10 cellular contexts compared by ENCODE assay signal in the genomic region with DNA sequence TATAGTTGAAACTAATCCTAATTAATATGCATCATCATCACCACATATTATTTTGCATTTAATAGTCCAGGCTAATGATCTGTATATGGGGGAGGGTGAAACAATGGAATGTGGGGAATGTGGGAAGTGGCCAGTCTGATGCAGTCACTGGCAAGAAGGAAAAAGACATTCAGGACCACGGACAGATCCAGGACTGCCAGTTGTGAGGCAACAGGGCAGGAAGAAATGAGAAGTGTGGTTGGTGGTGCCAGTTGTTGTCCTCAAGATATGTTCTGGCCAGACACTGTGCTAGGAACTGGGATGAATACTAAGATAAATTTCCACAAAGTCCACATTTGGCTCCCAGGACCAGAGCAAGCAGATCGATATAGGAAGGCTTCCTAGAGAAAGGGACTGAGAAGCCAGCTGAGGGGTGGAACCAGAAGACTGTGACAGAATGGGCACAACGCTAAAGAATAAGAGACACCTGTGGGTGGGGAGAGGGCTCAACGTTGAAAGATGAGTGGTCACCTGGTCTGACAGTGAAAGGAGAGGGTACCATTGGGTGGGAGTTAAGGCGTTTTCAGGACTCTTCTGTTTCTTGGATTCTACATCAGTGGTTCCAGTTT. TPM values are rescaled to one million over a fixed set of nuclear protein-coding genes. Genes with fewer than 3 reads are reported as not detected.
DNase-seq lines count a peak whose midpoint lies in the region; ATAC-seq and TF ChIP-seq lines count a peak whose summit lies in the region.
"Had no signal": no experiment of that assay in that cellular context is flagged by ENCODE, and none has a peak within 500 bp of the region (broad histone marks: within the 10 kb centered on the region; RNA-seq: fewer than 3 reads in every experiment).

No MANE protein-coding gene starts in this region.

- H3K4me1 ChIP-seq in cardiac muscle cell (ENCODE audit: low read depth) (no peaks in the 10 kb centered on the region), left ventricle myocardium inferior (no peaks in the 10 kb centered on the region), SJCRH30 (no peaks in the 10 kb centered on the region), thyroid gland (no peaks in the 10 kb centered on the region)
- H3K4me1 ChIP-seq: heart right ventricle had no signal

- H3K9me3 ChIP-seq in cardiac muscle cell (ENCODE audit: low read depth) (no peaks in the 10 kb centered on the region), left ventricle myocardium inferior (replicated peaks) (no peaks in the 10 kb centered on the region), SJCRH30 (replicated peaks) (no peaks in the 10 kb centered on the region), thyroid gland (no peaks in the 10 kb centered on the region)
- H3K9me3 ChIP-seq: heart right ventricle had no signal

- no peaks in the 10 kb centered on the region for H3K36me3 ChIP-seq in cardiac muscle cell
- no peaks in the 10 kb centered on the region for H3K36me3 ChIP-seq in left ventricle myocardium inferior
- no peaks in the 10 kb centered on the region for H3K36me3 ChIP-seq in SJCRH30
- H3K36me3 ChIP-seq in thyroid gland: no peaks in the 10 kb centered on the region
- H3K36me3 ChIP-seq: heart right ventricle had no signal

- intact Hi-C loops in left ventricle myocardium inferior (cut with micrococcal nuclease): no loop called here
- intact Hi-C loops in thyroid gland (cut with DNase I): no loop called here

- TF ChIP-seq POLR2A in thyroid gland (IDR thresholded peaks at IDR 0.05): no peak

- ATAC-seq in GM19035 (IDR thresholded peaks at IDR 0.05; ENCODE audit: unreplicated experiment): no peak
- ATAC-seq in HG03342 (IDR thresholded peaks at IDR 0.05; ENCODE audit: unreplicated experiment): no peak
- ATAC-seq: heart right ventricle had no signal

- H3K27ac ChIP-seq in cardiac muscle cell (no peak overlapping the region), left ventricle myocardium inferior (replicated peaks) (no peak overlapping the region), SJCRH30 (no peak overlapping the region), thyroid gland (no peak overlapping the region)
- H3K27ac ChIP-seq: heart right ventricle had no signal

- 44 to 47% methylated on average over 5 of the region's 5 CpGs for WGBS in thyroid gland, 2 donors

- TF ChIP-seq CTCF in cardiac muscle cell (IDR thresholded peaks at IDR 0.05; ENCODE audit: low read depth, low read length) (no peak), left ventricle myocardium inferior (IDR thresholded peaks at IDR 0.05; ENCODE audit: borderline replicate concordance) (no peak), fibroblast of the aortic adventitia (IDR thresholded peaks at IDR 0.05; ENCODE audit: insufficient read depth, low read length) (no peak), thyroid gland (IDR thresholded peaks at IDR 0.05) (no peak)

- H3K27me3 ChIP-seq in cardiac muscle cell (peaks cover 20% of the 10 kb centered on the region), left ventricle myocardium inferior (ENCODE audit: low read depth) (peaks cover 67% of the 10 kb centered on the region), SJCRH30 (no peaks in the 10 kb centered on the region), thyroid gland (no peaks in the 10 kb centered on the region)

- DNase-seq in cardiac muscle cell (ENCODE audit: low read depth in 1 of 2, low spot score in 1 of 2) (peak; percentile 82 to 90), left ventricle myocardium inferior (no peak), SJCRH30 (peak; percentile 74 to 82), fibroblast of the aortic adventitia (ENCODE audit: low read depth) (peak; percentile 71), thyroid gland (peak; percentile 8 to 37), NCI-H2171 (lab: John Stamatoyannopoulos, UW) (no peak)
- DNase-seq: activated B cell treated with CpG ODN at 0.5 μM for 24 hours had no signal

- H3K4me3 ChIP-seq in cardiac muscle cell (no peak overlapping the region), left ventricle myocardium inferior (no peak overlapping the region), SJCRH30 (no peak overlapping the region), fibroblast of the aortic adventitia (ENCODE audit: low read depth, low read length) (no peak overlapping the region), thyroid gland (replicated peaks in 1 of 3) (no peak overlapping the region)
- H3K4me3 ChIP-seq: heart right ventricle had no signal

RNA-seq across cellular contexts. Expression of gene TPBGL, which starts 6.8 kb away (rescaled TPM):
- total RNA-seq in cardiac muscle cell (0.18 and 0.21 TPM in 2 replicates), left ventricle myocardium inferior (0.16 TPM), fibroblast of the aortic adventitia (ENCODE audit: low replicate concordance) (0.08 TPM in 1 of 2 replicates, not detected in the other), thyroid gland (under 1 TPM in 3 of 4 donors, not detected in 1; 0.67 to 0.89 (median 0.79) TPM)
- 0.07 and 0.56 TPM in 2 replicates for polyA plus RNA-seq in cardiac muscle cell
- not detected in 2 replicates for total RNA-seq in SJCRH30 (2014; rRNA removed; shearing (Covaris generic))
- total RNA-seq: activated B cell treated with CpG ODN at 0.5 μM for 24 hours had no signal

Comparison
In these comparisons a context has a peak if more than half of its experiments do, and no peak if none do; other contexts are left out.
1. DNase-seq: peak in cardiac muscle cell (2 of 2), SJCRH30 (2 of 2), fibroblast of the aortic adventitia (single experiment) and thyroid gland (2 of 2); none in left ventricle myocardium inferior (single experiment) and NCI-H2171 (single experiment).